In genomic region chr17:81039854-81040758, GRCh38 we compare ENCODE assay signal across 9 cellular contexts. TPM values are rescaled to one million over a fixed set of nuclear protein-coding genes. Genes with fewer than 3 reads are reported as not detected.
DNase-seq lines count a peak whose midpoint lies in the region; ATAC-seq and TF ChIP-seq lines count a peak whose summit lies in the region.
"Had no signal": no experiment of that assay in that cellular context is flagged by ENCODE, and none has a peak within 500 bp of the region (broad histone marks: within the 10 kb centered on the region; RNA-seq: fewer than 3 reads in every experiment).

No MANE protein-coding gene starts in this region.

- H2BK120ac ChIP-seq in neuronal stem cell (ENCODE audit: low read depth, low read length), result peak overlapping the region; percentile 35

- H2BK5ac ChIP-seq in neuronal stem cell (ENCODE audit: low read length), result peak overlapping the region; percentile 88

- H3K4ac ChIP-seq in neuronal stem cell (ENCODE audit: low read length), result no peak overlapping the region

- peaks cover 44% of the 10 kb centered on the region for H3K79me1 ChIP-seq in neuronal stem cell (ENCODE audit: low read depth, low read length)

- WGBS in neuronal stem cell (ENCODE audit: extremely low coverage in 2 of 2, insufficient read length in 2 of 2, insufficient replicate concordance in 1 of 2), 2 donors, result no CpG with 5 or more reads among the region's 28 CpGs

- DNase-seq in Caki2 (ENCODE audit: low read depth) (peak; percentile 66), NB4 (ENCODE audit: low read depth) (peak; percentile 75), dedifferentiated amniotic fluid mesenchymal stem cell (ENCODE audit: extremely low spot score) (peak; percentile 26), neuronal stem cell (ENCODE audit: low spot score) (no peak), tibial artery (no peak)

- TF ChIP-seq CTCF in NB4 (IDR thresholded peaks at IDR 0.05; ENCODE audit: low read depth, low read length), result no peak
- no peak for TF ChIP-seq CTCF in tibial artery (IDR thresholded peaks at IDR 0.05)

- TF ChIP-seq POLR2A in NB4 (IDR thresholded peaks at IDR 0.05; ENCODE audit: extremely low read depth, insufficient read length), result no peak

- H3K4me3 ChIP-seq in NB4 (ENCODE audit: low read depth, low read length) (no peak overlapping the region), neuronal stem cell (ENCODE audit: low read length in 2 of 2) (no peak overlapping the region), tibial artery (no peak overlapping the region)
- H3K4me3 ChIP-seq: skin epidermis had no signal

- in situ Hi-C loops in Caki2 (cut with HindIII; ENCODE audit: low pct_unique_long_range_greater_than_20kb, low sequenced_read_pairs), result no loop called here

- H3K4me1 ChIP-seq in neuronal stem cell (ENCODE audit: control insufficient read depth in 2 of 2, insufficient read depth in 1 of 2, low read depth in 1 of 2, low read length in 2 of 2) (peaks cover 45 to 47% of the 10 kb centered on the region in 2 donors), tibial artery (peaks cover 0 to 82% (median 39%) of the 10 kb centered on the region in 4 donors)

- peak overlapping the region; percentile 54 for H2BK15ac ChIP-seq in neuronal stem cell (ENCODE audit: low read length)

- peak overlapping the region; percentile 17 for H2BK12ac ChIP-seq in neuronal stem cell (ENCODE audit: low read length)

- H3K27ac ChIP-seq in neuronal stem cell (replicated peaks; ENCODE audit: low read length), result peak overlapping the region; percentile 56
- no peak overlapping the region for H3K27ac ChIP-seq in tibial artery

- H3K23ac ChIP-seq in neuronal stem cell (ENCODE audit: low read depth, low read length, poor library complexity), result peak overlapping the region; percentile 83

- H3K36me3 ChIP-seq in neuronal stem cell (replicated peaks in 1 of 2; ENCODE audit: control insufficient read depth in 2 of 2, insufficient read depth in 2 of 2, low read length in 2 of 2) (peaks cover 7 to 31% of the 10 kb centered on the region in 2 donors), tibial artery (no peaks in the 10 kb centered on the region)

- H3K4me2 ChIP-seq in neuronal stem cell (ENCODE audit: insufficient read depth, low read length, poor library complexity, severe bottlenecking), result peak overlapping the region; percentile 32

- H3K27me3 ChIP-seq in neuronal stem cell (ENCODE audit: control insufficient read depth in 3 of 3, insufficient read depth in 3 of 3, low read depth in 1 of 3, low read length in 3 of 3) (peaks cover 0 to 3% (median 0%) of the 10 kb centered on the region in 3 experiments), tibial artery (peaks cover 0 to 11% of the 10 kb centered on the region in 2 donors)

- H3K18ac ChIP-seq in neuronal stem cell (ENCODE audit: low read length), result peak overlapping the region; percentile 95

- no peak overlapping the region for H4K8ac ChIP-seq in neuronal stem cell (ENCODE audit: low read depth, low read length)

- no peak overlapping the region for H4K91ac ChIP-seq in neuronal stem cell (ENCODE audit: low read depth, low read length, poor library complexity)

- no peak overlapping the region for H2AFZ ChIP-seq in neuronal stem cell (ENCODE audit: low read length)

- H3K14ac ChIP-seq in neuronal stem cell (ENCODE audit: low read length), result peak overlapping the region; percentile 51

- no peak for ATAC-seq in GM18868 (IDR thresholded peaks at IDR 0.05; ENCODE audit: unreplicated experiment)
- ATAC-seq in HG03565 (IDR thresholded peaks at IDR 0.05; ENCODE audit: unreplicated experiment), result no peak
- no peak for ATAC-seq in GM21576 (IDR thresholded peaks at IDR 0.05; ENCODE audit: unreplicated experiment)

- peak overlapping the region; percentile 93 for H2AK5ac ChIP-seq in neuronal stem cell (ENCODE audit: low read depth, low read length)

- intact Hi-C loops in tibial artery (cut with DNase I; ENCODE audit: low total_unique reads), result loop anchor here (5.0 kb wide), 1 partner anchor 52 kb away; no protein-coding TSS in a partner anchor

- H3K9me3 ChIP-seq in neuronal stem cell (replicated peaks in 1 of 2; ENCODE audit: control insufficient read depth in 2 of 2, insufficient read depth in 1 of 2, low read depth in 1 of 2, low read length in 2 of 2) (peaks cover 0 to 2% of the 10 kb centered on the region in 2 donors), tibial artery (no peaks in the 10 kb centered on the region)

- H3K9ac ChIP-seq in neuronal stem cell (ENCODE audit: low read depth, low read length, poor library complexity), result peak overlapping the region; percentile 55

RNA-seq across cellular contexts. Expression of gene BAIAP2, which starts 5.2 kb away (rescaled TPM):
- total RNA-seq in Caki2 (2014; rRNA removed; shearing (Covaris generic); ENCODE audit: low replicate concordance), result 30.1 and 37.4 TPM in 2 replicates
- 30.9 TPM for polyA plus RNA-seq in neuronal stem cell (2013, experiment 1 of 2)
- 31.6 TPM for polyA plus RNA-seq in neuronal stem cell (2013, experiment 2 of 2)

RNA-seq across cellular contexts. Expression of gene CHMP6, which starts 48.5 kb away (rescaled TPM):
- 45.2 and 61.1 TPM in 2 replicates for total RNA-seq in Caki2 (2014; rRNA removed; shearing (Covaris generic); ENCODE audit: low replicate concordance)
- 14.3 TPM for polyA plus RNA-seq in neuronal stem cell (2013, experiment 1 of 2)
- 13.1 TPM for polyA plus RNA-seq in neuronal stem cell (2013, experiment 2 of 2)

Comparison
In these comparisons a context has a peak if more than half of its experiments do, and no peak if none do; other contexts are left out.
1. DNase-seq: peak in Caki2 (single experiment), NB4 (single experiment) and dedifferentiated amniotic fluid mesenchymal stem cell (single experiment); none in neuronal stem cell (single experiment) and tibial artery (0 of 2).